In genomic region chr7:97857544-97857943, GRCh38 we compare ENCODE assay signal across 11 cellular contexts.
"Had no signal": no experiment of that assay in that cellular context is flagged by ENCODE, and none has a peak within 500 bp of the region (broad histone marks: within the 10 kb centered on the region; RNA-seq: fewer than 3 reads in every experiment).

No MANE protein-coding gene starts in this region.

- H3K27ac Mint-ChIP-seq: GM23338, H9, HFFc6 had no signal

- H2AFZ ChIP-seq: GM23248, GM23338 had no signal

- H3K4me2 ChIP-seq: GM23338 had no signal

- H3K9me3 ChIP-seq: HAP-1 had no signal

- H3K9me3 Mint-ChIP-seq: GM23338, H9, HFFc6 had no signal

- DNase-seq: GM23248, GOT3, H7, H9, HCEC 1CT, HFFc6 had no signal

- H3K27ac ChIP-seq: GM23248 had no signal

- H3K4me3 ChIP-seq: GM23248, GM23338, HAP-1 had no signal

- H3K4me3 Mint-ChIP-seq: GM23338, H9, HFFc6 had no signal

- FAIRE-seq: H1, H54 had no signal

- H3K4me1 Mint-ChIP-seq: GM23338, H9 had no signal

- H3K9ac ChIP-seq: GM23248 had no signal

- H3K4me1 ChIP-seq: HAP-1 had no signal

- ATAC-seq: GM23338, HCT116 had no signal
